Comparison of ENCODE assay signal across 21 cellular contexts in the genomic region with DNA sequence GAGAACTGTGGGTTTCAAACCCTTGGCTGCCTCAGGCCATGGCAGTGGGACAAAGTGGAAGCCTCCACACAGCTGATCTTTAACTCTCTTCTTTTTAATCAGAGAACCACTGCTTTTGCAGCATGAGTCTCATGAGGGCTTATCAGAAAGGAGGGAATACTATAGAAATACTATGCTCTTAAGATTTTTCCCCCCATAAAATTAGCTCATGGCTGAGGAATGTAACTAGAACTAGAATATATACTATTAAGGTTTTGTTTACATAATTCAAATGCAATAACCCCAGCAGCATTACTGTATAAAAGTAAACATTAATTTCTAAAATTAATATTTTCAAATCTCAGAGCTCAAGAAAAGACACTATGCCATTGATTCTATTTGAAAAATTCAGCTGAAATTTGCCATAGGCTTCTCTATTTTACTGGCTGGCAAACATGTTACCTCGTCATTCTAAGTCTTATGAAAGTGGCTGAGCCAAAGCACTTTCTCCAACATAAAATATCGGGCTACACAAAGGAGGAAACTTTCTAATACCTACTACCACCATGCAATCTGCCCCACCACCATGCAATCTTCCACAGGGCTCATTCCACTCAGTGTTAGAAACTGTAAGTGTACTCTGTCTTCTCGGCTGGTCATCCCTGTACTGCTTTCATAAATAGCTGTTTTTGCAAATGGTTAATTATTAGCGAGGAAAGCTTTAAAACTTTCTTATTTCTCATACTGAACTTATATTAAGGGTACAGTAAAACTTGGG. TPM values are rescaled to one million over a fixed set of nuclear protein-coding genes. Genes with fewer than 3 reads are reported as not detected.
DNase-seq lines count a peak whose midpoint lies in the region; ATAC-seq, FAIRE-seq and TF ChIP-seq lines count a peak whose summit lies in the region.
"Had no signal": no experiment of that assay in that cellular context is flagged by ENCODE, and none has a peak within 500 bp of the region (broad histone marks: within the 10 kb centered on the region; RNA-seq: fewer than 3 reads in every experiment).

No MANE protein-coding gene starts in this region.

- dilution Hi-C loops in IMR-90 (cut with HindIII; ENCODE audit: low sequenced_read_pairs, unreplicated experiment), result no loop called here

- H2AK9ac ChIP-seq in IMR-90 (replicated peaks; ENCODE audit: low read depth, low read length, poor library complexity), result no peak overlapping the region

- WGBS in IMR-90 (ENCODE audit: extremely low coverage in 2 of 2, insufficient read length in 1 of 2), 2 experiments, result no CpG with 5 or more reads among the region's 4 CpGs
- 52% methylated on average over 4 of the region's 4 CpGs for WGBS in K562 (ENCODE audit: insufficient coverage, low coverage, missing lambda C conversion rate)
- WGBS in mesenchymal stem cell, result 99% methylated on average over 2 of the region's 4 CpGs

- H3K79me1 ChIP-seq in IMR-90 (ENCODE audit: low read depth in 1 of 2, low read length in 2 of 2) (no peaks in the 10 kb centered on the region), mesenchymal stem cell (replicated peaks; ENCODE audit: low read length, poor library complexity, severe bottlenecking) (peaks cover 1% of the 10 kb centered on the region)

- no peak overlapping the region for H2AK5ac ChIP-seq in IMR-90 (ENCODE audit: low read depth, low read length)
- H2AK5ac ChIP-seq in mesenchymal stem cell (ENCODE audit: low read length, severe bottlenecking), result no peak overlapping the region

- TF ChIP-seq POLR2A in IMR-90 (IDR thresholded peaks at IDR 0.05; ENCODE audit: low read depth, low read length), result no peak
- no peak for TF ChIP-seq POLR2A in K562 (conservative IDR thresholded peaks at IDR 0.05)

- intact Hi-C loops in IMR-90 (cut with micrococcal nuclease) (loop anchor here (5.0 kb wide), 1 partner anchor 1170 kb away; no protein-coding TSS in a partner anchor), K562 (cut with micrococcal nuclease) (no loop called here)

- 0 out of 2 replicates have a peak overlapping the region, but pooled peaks have one; percentile 58 for H3K4me2 ChIP-seq in IMR-90 (ENCODE audit: low read depth, low read length)
- H3K4me2 ChIP-seq in K562 (ENCODE audit: insufficient read depth, low read length), result no peak overlapping the region
- no peak overlapping the region for H3K4me2 ChIP-seq in mesenchymal stem cell (ENCODE audit: low read length, poor library complexity, severe bottlenecking)
- H3K4me2 ChIP-seq: KMS-11 had no signal

- TF ChIP-seq EP300 in K562 (IDR thresholded peaks at IDR 0.05; ENCODE audit: low read length), result no peak

- H2BK120ac ChIP-seq in IMR-90 (ENCODE audit: low read depth, low read length) (no peak overlapping the region), mesenchymal stem cell (ENCODE audit: low read depth, low read length) (no peak overlapping the region)

- H3K9me3 ChIP-seq in IMR-90 (ENCODE audit: control insufficient read depth, insufficient read depth, low read length), result no peaks in the 10 kb centered on the region
- H3K9me3 ChIP-seq in K562 (replicated peaks; ENCODE audit: control insufficient read depth, insufficient read depth, low read depth, low read length), result no peaks in the 10 kb centered on the region
- no peaks in the 10 kb centered on the region for H3K9me3 ChIP-seq in mesenchymal stem cell (ENCODE audit: control insufficient read depth, low read length)
- H3K9me3 ChIP-seq: Caco-2 had no signal

- in situ Hi-C loops in IMR-90 (cut with MboI; ENCODE audit: low sequenced_read_pairs) (no loop called here), K562 (cut with MboI) (no loop called here)

- H3K27me3 ChIP-seq in IMR-90 (ENCODE audit: control insufficient read depth, insufficient read depth, low read length) (no peaks in the 10 kb centered on the region), K562 (ENCODE audit: control insufficient read depth in 2 of 2, insufficient read depth in 2 of 2, low read length in 2 of 2) (no peaks in the 10 kb centered on the region), mesenchymal stem cell (ENCODE audit: control insufficient read depth in 1 of 2, insufficient read depth in 1 of 2, low read length in 2 of 2) (no peaks in the 10 kb centered on the region)

- H4K20me1 ChIP-seq in IMR-90 (ENCODE audit: insufficient read depth, low read length) (no peaks in the 10 kb centered on the region), K562 (replicated peaks; ENCODE audit: control insufficient read depth, insufficient read depth, low read length) (no peaks in the 10 kb centered on the region)

- H3K4me3 ChIP-seq in IMR-90 (ENCODE audit: insufficient read depth, low read depth, low read length), result no peak overlapping the region
- no peak overlapping the region for H3K4me3 ChIP-seq in K562
- H3K4me3 ChIP-seq in mesenchymal stem cell (ENCODE audit: insufficient read depth in 1 of 2, low read depth in 1 of 2, low read length in 2 of 2), result no peak overlapping the region

- H3K4ac ChIP-seq in IMR-90 (ENCODE audit: low read depth, low read length) (peak overlapping the region; percentile 19; the same call in 1 of the 2 replicates), mesenchymal stem cell (ENCODE audit: low read depth in 1 of 2, low read length in 2 of 2) (no peak overlapping the region)

- H3K4me1 ChIP-seq in IMR-90 (ENCODE audit: control insufficient read depth, insufficient read depth, low read length) (peaks cover 5% of the 10 kb centered on the region), K562 (replicated peaks in 1 of 2; ENCODE audit: control insufficient read depth in 2 of 2, insufficient read depth in 2 of 2, low read length in 2 of 2) (no peaks in the 10 kb centered on the region), mesenchymal stem cell (ENCODE audit: control insufficient read depth, insufficient read depth, low read depth, low read length) (peaks cover 2% of the 10 kb centered on the region)

- TF ChIP-seq RAD21 in IMR-90 (IDR thresholded peaks at IDR 0.05; ENCODE audit: low read length) (no peak), K562 (CRISPR knock-in tag; conservative IDR thresholded peaks at IDR 0.05 in 1 of 2, IDR thresholded peaks at IDR 0.05 in 1 of 2) (no peak)

- peak; percentile 74 for ATAC-seq in IMR-90 (ENCODE audit: low read depth)
- ATAC-seq in K562, result no peak
- ATAC-seq in activated CD4-positive, CD25-positive, alpha-beta regulatory T cell treated with anti-CD3 and anti-CD28 coated beads, Interleukin-2, amount 50 U/mL, for 24 hours, result no peak
- ATAC-seq in HG03159 (IDR thresholded peaks at IDR 0.05; ENCODE audit: unreplicated experiment), result no peak
- ATAC-seq: HCT116, HepG2 had no signal

- peak overlapping the region; percentile 71; the same call in 1 of the 2 replicates for H3K14ac ChIP-seq in IMR-90 (replicated peaks; ENCODE audit: low read depth, low read length)
- H3K14ac ChIP-seq in mesenchymal stem cell (ENCODE audit: low read length in 2 of 2), result no peak overlapping the region

- DNase-seq in EH (ENCODE audit: low read depth) (peak; percentile 29), IMR-90 (peak; percentile 51), K562 (ENCODE audit: extremely low read depth in 1 of 4, low spot score in 3 of 4) (no peak), mesenchymal stem cell (peak; percentile 5), GM03348 (ENCODE audit: low spot score) (no peak), Kasumi-1 (lab: John Stamatoyannopoulos, UW) (no peak)
- DNase-seq: 8988T; Caco-2; CD4-positive, alpha-beta T cell; GOT3; H7; HFFc6 had no signal

- H4K8ac ChIP-seq in IMR-90 (ENCODE audit: low read depth in 2 of 2, low read length in 2 of 2) (peak overlapping the region in 1 of 2 experiments; percentile 59; a peak in 1 of 4 replicates), mesenchymal stem cell (ENCODE audit: low read length) (no peak overlapping the region)

- H3K23ac ChIP-seq in IMR-90 (ENCODE audit: low read depth, low read length) (0 out of 2 replicates have a peak overlapping the region, but pooled peaks have one; percentile 72), mesenchymal stem cell (ENCODE audit: low read length in 2 of 2) (no peak overlapping the region)

- H3K9ac ChIP-seq in IMR-90 (ENCODE audit: low read depth, low read length) (no peak overlapping the region), K562 (ENCODE audit: insufficient read depth in 1 of 2, low read depth in 2 of 2, low read length in 2 of 2) (no peak overlapping the region), mesenchymal stem cell (ENCODE audit: low read length) (no peak overlapping the region)
- H3K9ac ChIP-seq: KMS-11 had no signal

- H4K91ac ChIP-seq in IMR-90 (ENCODE audit: insufficient read depth, low read depth, low read length) (peak overlapping the region; percentile 48; the same call in 1 of the 2 replicates), mesenchymal stem cell (ENCODE audit: low read length) (no peak overlapping the region)

- H3K56ac ChIP-seq in IMR-90 (ENCODE audit: extremely low read depth, insufficient read depth, low read length), result no peak overlapping the region

- H2BK12ac ChIP-seq in mesenchymal stem cell (ENCODE audit: low read length in 2 of 2), result no peak overlapping the region

- H3K18ac ChIP-seq in IMR-90 (ENCODE audit: low read depth, low read length) (peak overlapping the region; percentile 88), mesenchymal stem cell (ENCODE audit: low read depth in 1 of 2, low read length in 2 of 2) (no peak overlapping the region)

- H2BK5ac ChIP-seq in IMR-90 (ENCODE audit: low read depth, low read length, poor library complexity, severe bottlenecking) (peak overlapping the region; percentile 58), mesenchymal stem cell (ENCODE audit: low read depth, low read length, poor library complexity, severe bottlenecking) (no peak overlapping the region)

- no peaks in the 10 kb centered on the region for H3K79me2 ChIP-seq in K562 (ENCODE audit: control insufficient read depth, insufficient read depth, low read length)

- CTCF ChIA-PET in IMR-90 (lab: Yijun Ruan, JAX), result interaction anchor here (0.7 to 1.3 kb wide), 2 partner anchors 9 to 18 kb away, joined by 3 to 4 read pairs; no protein-coding TSS in a partner anchor
- CTCF ChIA-PET in K562 (lab: Yijun Ruan, JAX; ENCODE audit: low intra/inter-chr PET ratio), result no interaction called here

- FAIRE-seq in K562 (lab: Jason Lieb, UNC), result peak; percentile 51
- FAIRE-seq: D721Med, GM12891, GM18507, HepG2 had no signal

- POLR2A ChIA-PET in IMR-90 (lab: Charles Lee; ENCODE audit: unreplicated experiment) (interaction anchor here (0.6 kb wide), 1 partner anchor 8 kb away, joined by 3 read pairs; no protein-coding TSS in a partner anchor), K562 (lab: Yijun Ruan, JAX) (interaction anchor here (0.6 to 1.5 kb wide), 3 partner anchors 11 to 104 kb away, joined by 3 to 4 read pairs (median 3); partner anchors contain the start of gene LAPTM4A)

- H2AFZ ChIP-seq in IMR-90 (replicated peaks; ENCODE audit: low read length, poor library complexity), result no peak overlapping the region
- H2AFZ ChIP-seq in K562 (ENCODE audit: low read depth, low read length), result no peak overlapping the region
- no peak overlapping the region for H2AFZ ChIP-seq in mesenchymal stem cell (ENCODE audit: low read depth, low read length)

- H3K9me1 ChIP-seq in IMR-90 (ENCODE audit: insufficient read depth, low read length), result no peaks in the 10 kb centered on the region; the same call in 1 of the 2 replicates
- H3K9me1 ChIP-seq in K562 (ENCODE audit: control insufficient read depth, insufficient read depth, low read length), result no peaks in the 10 kb centered on the region

- H2BK15ac ChIP-seq in IMR-90 (ENCODE audit: low read depth, low read length) (no peak overlapping the region), mesenchymal stem cell (ENCODE audit: low read depth, poor library complexity, severe bottlenecking) (no peak overlapping the region)

- TF ChIP-seq CTCF in IMR-90 (conservative IDR thresholded peaks at IDR 0.05; ENCODE audit: low read depth, low read length), result no peak
- TF ChIP-seq CTCF in K562 (IDR thresholded peaks at IDR 0.05 in 2 of 3, conservative IDR thresholded peaks at IDR 0.05 in 1 of 3; ENCODE audit: insufficient read depth in 2 of 3, low read depth in 1 of 3, low read length in 3 of 3), result no peak

- H4K5ac ChIP-seq in IMR-90 (ENCODE audit: low read depth, low read length), result peak overlapping the region; percentile 63; the same call in 1 of the 2 replicates

- H3K27ac ChIP-seq in IMR-90 (ENCODE audit: insufficient read depth, low read length) (peak overlapping the region; percentile 70), K562 (ENCODE audit: extremely low read depth, low read depth, low read length) (no peak overlapping the region), mesenchymal stem cell (ENCODE audit: low read length, poor library complexity, severe bottlenecking) (peak overlapping the region; percentile 38)
- H3K27ac ChIP-seq: C4-2B, KMS-11 had no signal

- H2BK20ac ChIP-seq in IMR-90 (ENCODE audit: low read depth, low read length), result peak overlapping the region; percentile 46; the same call in 1 of the 2 replicates

- peaks cover under 1% of the 10 kb centered on the region; the same call in 1 of the 2 replicates for H3K36me3 ChIP-seq in IMR-90 (ENCODE audit: control insufficient read depth, insufficient read depth, low read length)
- H3K36me3 ChIP-seq in K562 (ENCODE audit: control insufficient read depth, insufficient read depth, low read length), result 0 out of 3 replicates have a peak, but pooled peaks cover 3% of the 10 kb centered on the region
- peaks cover 0 to 59% of the 10 kb centered on the region in 2 experiments for H3K36me3 ChIP-seq in mesenchymal stem cell (ENCODE audit: control insufficient read depth in 1 of 2, insufficient read depth in 2 of 2, low read depth in 1 of 2, low read length in 2 of 2)

- BruUV-seq in IMR-90 (replicated peaks; lab: Mats Ljungman, UMichigan), result no TSS peak
- no TSS peak for BruUV-seq in K562 (replicated peaks; lab: Mats Ljungman, UMichigan)

RNA-seq across cellular contexts. Expression of gene WDR35, which starts 42.5 kb away (rescaled TPM):
- 8.1 and 12.2 TPM in 2 replicates for total RNA-seq in IMR-90 (2012; rRNA removed)
- 2.7 and 3.4 TPM in 2 replicates for polyA plus RNA-seq in IMR-90 (2012; rRNA removed)
- polyA plus RNA-seq in IMR-90 (2012; cell fraction: cytosol; rRNA removed), result 0.33 and 0.62 TPM in 2 replicates
- polyA plus RNA-seq in IMR-90 (2012; cell fraction: nucleus; rRNA removed; ENCODE audit: low replicate concordance), result 0.97 and 9.1 TPM in 2 replicates
- total RNA-seq in K562 (2011; cell fraction: chromatin; rRNA removed; ENCODE audit: low replicate concordance), result 6.3 and 26.2 TPM in 2 replicates
- total RNA-seq in K562 (2011; cell fraction: nucleolus; rRNA removed), result 2.8 and 4.2 TPM in 2 replicates
- total RNA-seq in K562 (2011; cell fraction: nucleoplasm; rRNA removed), result 7.7 and 10.5 TPM in 2 replicates
- total RNA-seq in K562 (2014; rRNA removed), result 5.5 and 6.4 TPM in 2 replicates
- total RNA-seq in K562 (2014; rRNA removed; fragmentation: Illumina TruSeq; extraction: Trizol), result 12.3 and 13.1 TPM in 2 replicates
- 8.6 and 10.5 TPM in 2 replicates for total RNA-seq in K562 (2015; rRNA removed; fragmentation: Illumina TruSeq; extraction: Trizol)
- 9.2 and 9.6 TPM in 2 replicates for total RNA-seq in K562 (2021)
- 7.0 and 9.5 TPM in 2 replicates for polyA plus RNA-seq in K562 (2011; rRNA removed)
- polyA plus RNA-seq in K562 (2011; cell fraction: cytosol; rRNA removed), result 1.6 and 3.3 TPM in 2 replicates
- polyA plus RNA-seq in K562 (2011; cell fraction: nucleus; rRNA removed), result 9.1 and 10.2 TPM in 2 replicates
- 3.3 and 4.2 TPM in 2 replicates for polyA plus RNA-seq in K562 (2012)
- 6.8 and 8.0 TPM in 2 replicates for polyA plus RNA-seq in K562 (2014; fragmentation: Illumina TruSeq; extraction: Trizol)
- 1 to 10 TPM; 3.3 to 6.7 TPM for polyA plus RNA-seq in K562 (2014; fragmentation: Nextera tagmentation; extraction: Ambion mirVana)
- polyA plus RNA-seq in K562 (2014; rRNA removed), result 6.2 and 7.3 TPM in 2 replicates
- polyA minus RNA-seq in K562 (2011; rRNA and poly(A)+ RNA removed), result 22.3 and 25.7 TPM in 2 replicates
- polyA minus RNA-seq in K562 (2011; cell fraction: cytosol; rRNA and poly(A)+ RNA removed), result 4.6 and 9.5 TPM in 2 replicates
- polyA minus RNA-seq in K562 (2011; cell fraction: nucleus; rRNA and poly(A)+ RNA removed), result 7.5 and 10.8 TPM in 2 replicates
- polyA plus RNA-seq in mesenchymal stem cell (2013, experiment 1 of 2), result 3.7 TPM
- 3.7 TPM for polyA plus RNA-seq in mesenchymal stem cell (2013, experiment 2 of 2)

RNA-seq across cellular contexts. Expression of gene TTC32, which starts 45.6 kb away (rescaled TPM):
- total RNA-seq in IMR-90 (2012; rRNA removed) (1.1 and 1.9 TPM in 2 replicates), K562 (2014; rRNA removed) (23.7 and 27.6 TPM in 2 replicates), K562 (2014; rRNA removed; fragmentation: Illumina TruSeq; extraction: Trizol) (52.6 and 59.0 TPM in 2 replicates), K562 (2015; rRNA removed; fragmentation: Illumina TruSeq; extraction: Trizol) (38.2 and 42.3 TPM in 2 replicates), K562 (2021) (36.5 and 40.8 TPM in 2 replicates)
- polyA plus RNA-seq in IMR-90 (2012; rRNA removed) (2.5 and 3.9 TPM in 2 replicates), K562 (2011; rRNA removed) (64.3 and 69.3 TPM in 2 replicates), K562 (2014; fragmentation: Illumina TruSeq; extraction: Trizol) (39.6 and 40.5 TPM in 2 replicates), K562 (2014; fragmentation: Nextera tagmentation; extraction: Ambion mirVana) (10 to 100 TPM; 55.0 to 66.5 TPM), K562 (2014; rRNA removed) (55.0 and 71.4 TPM in 2 replicates)
- 1.1 and 1.5 TPM in 2 replicates for polyA plus RNA-seq in IMR-90 (2012; cell fraction: cytosol; rRNA removed)
- 7.9 and 15.0 TPM in 2 replicates for polyA plus RNA-seq in IMR-90 (2012; cell fraction: nucleus; rRNA removed; ENCODE audit: low replicate concordance)
- 43.8 and 77.6 TPM in 2 replicates for total RNA-seq in K562 (2011; cell fraction: chromatin; rRNA removed; ENCODE audit: low replicate concordance)
- total RNA-seq in K562 (2011; cell fraction: nucleolus; rRNA removed), result 47.5 and 49.7 TPM in 2 replicates
- total RNA-seq in K562 (2011; cell fraction: nucleoplasm; rRNA removed), result 59.5 and 69.1 TPM in 2 replicates
- 32.1 and 37.1 TPM in 2 replicates for polyA plus RNA-seq in K562 (2011; cell fraction: cytosol; rRNA removed)
- polyA plus RNA-seq in K562 (2011; cell fraction: nucleus; rRNA removed), result 90.6 and 119 TPM in 2 replicates
- 38.8 and 49.6 TPM in 2 replicates for polyA plus RNA-seq in K562 (2012)
- polyA minus RNA-seq in K562 (2011; rRNA and poly(A)+ RNA removed), result 26.9 and 30.0 TPM in 2 replicates
- 13.1 and 15.0 TPM in 2 replicates for polyA minus RNA-seq in K562 (2011; cell fraction: cytosol; rRNA and poly(A)+ RNA removed)
- 90.5 and 115 TPM in 2 replicates for polyA minus RNA-seq in K562 (2011; cell fraction: nucleus; rRNA and poly(A)+ RNA removed)
- polyA plus RNA-seq in mesenchymal stem cell (2013, experiment 1 of 2), result 5.0 TPM
- 6.9 TPM for polyA plus RNA-seq in mesenchymal stem cell (2013, experiment 2 of 2)

Comparison
In these comparisons a context has a peak if more than half of its experiments do, and no peak if none do; other contexts are left out.
1. DNase-seq: peak in EH (single experiment), IMR-90 (single experiment) and mesenchymal stem cell (single experiment); none in K562 (0 of 4), GM03348 (single experiment) and Kasumi-1 (0 of 2).